Comparison of ENCODE assay signal across 2 cellular contexts in the genomic region with DNA sequence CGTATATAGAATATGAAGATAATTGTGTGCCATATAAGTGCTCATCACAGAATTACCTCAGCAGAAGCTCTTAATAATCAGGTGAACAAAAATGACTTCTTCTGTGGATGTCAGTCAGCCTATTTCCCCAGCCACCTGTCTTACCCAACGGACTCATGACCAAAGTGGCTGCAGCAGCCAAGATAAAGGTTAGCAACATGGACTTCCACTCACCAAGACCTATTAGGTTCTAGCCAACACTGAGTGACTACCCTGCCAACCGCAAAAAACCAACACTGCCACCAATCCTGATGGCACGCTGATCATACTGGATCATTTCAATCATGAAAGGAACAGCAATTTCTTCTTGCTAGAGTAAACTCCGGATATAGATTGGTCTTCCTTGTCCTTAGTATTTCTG.
TF ChIP-seq lines count a peak whose summit lies in the region.

No MANE protein-coding gene starts in this region.

TF ChIP-seq in liver, 16 proteins besides CTCF, POLR2A, EP300 and RAD21:
- peak in 1 of 2 donors; percentile 33 for TF ChIP-seq HNF4A (conservative IDR thresholded peaks at IDR 0.05)
- TF ChIP-seq, protein P1, sequence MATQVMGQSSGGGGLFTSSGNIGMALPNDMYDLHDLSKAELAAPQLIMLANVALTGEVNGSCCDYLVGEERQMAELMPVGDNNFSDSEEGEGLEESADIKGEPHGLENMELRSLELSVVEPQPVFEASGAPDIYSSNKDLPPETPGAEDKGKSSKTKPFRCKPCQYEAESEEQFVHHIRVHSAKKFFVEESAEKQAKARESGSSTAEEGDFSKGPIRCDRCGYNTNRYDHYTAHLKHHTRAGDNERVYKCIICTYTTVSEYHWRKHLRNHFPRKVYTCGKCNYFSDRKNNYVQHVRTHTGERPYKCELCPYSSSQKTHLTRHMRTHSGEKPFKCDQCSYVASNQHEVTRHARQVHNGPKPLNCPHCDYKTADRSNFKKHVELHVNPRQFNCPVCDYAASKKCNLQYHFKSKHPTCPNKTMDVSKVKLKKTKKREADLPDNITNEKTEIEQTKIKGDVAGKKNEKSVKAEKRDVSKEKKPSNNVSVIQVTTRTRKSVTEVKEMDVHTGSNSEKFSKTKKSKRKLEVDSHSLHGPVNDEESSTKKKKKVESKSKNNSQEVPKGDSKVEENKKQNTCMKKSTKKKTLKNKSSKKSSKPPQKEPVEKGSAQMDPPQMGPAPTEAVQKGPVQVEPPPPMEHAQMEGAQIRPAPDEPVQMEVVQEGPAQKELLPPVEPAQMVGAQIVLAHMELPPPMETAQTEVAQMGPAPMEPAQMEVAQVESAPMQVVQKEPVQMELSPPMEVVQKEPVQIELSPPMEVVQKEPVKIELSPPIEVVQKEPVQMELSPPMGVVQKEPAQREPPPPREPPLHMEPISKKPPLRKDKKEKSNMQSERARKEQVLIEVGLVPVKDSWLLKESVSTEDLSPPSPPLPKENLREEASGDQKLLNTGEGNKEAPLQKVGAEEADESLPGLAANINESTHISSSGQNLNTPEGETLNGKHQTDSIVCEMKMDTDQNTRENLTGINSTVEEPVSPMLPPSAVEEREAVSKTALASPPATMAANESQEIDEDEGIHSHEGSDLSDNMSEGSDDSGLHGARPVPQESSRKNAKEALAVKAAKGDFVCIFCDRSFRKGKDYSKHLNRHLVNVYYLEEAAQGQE (IDR thresholded peaks at IDR 0.05) = no peak

TF ChIP-seq in HepG2, 621 proteins besides CTCF, POLR2A, EP300 and RAD21:
- TF ChIP-seq THYN1 (CRISPR knock-in tag; IDR thresholded peaks at IDR 0.05; ENCODE audit: borderline replicate concordance, low read depth) (no peak), RBAK (CRISPR knock-in tag; IDR thresholded peaks at IDR 0.05) (no peak), PLRG1 (conservative IDR thresholded peaks at IDR 0.05) (no peak), HDAC2 (CRISPR knock-in tag; IDR thresholded peaks at IDR 0.05) (no peak), ZNF569 (CRISPR knock-in tag; IDR thresholded peaks at IDR 0.05; ENCODE audit: borderline replicate concordance) (no peak), NR2F2 (IDR thresholded peaks at IDR 0.05; ENCODE audit: borderline replicate concordance, low read depth) (no peak), ZNF263 (CRISPR knock-in tag; IDR thresholded peaks at IDR 0.05) (no peak), SYNCRIP (IDR thresholded peaks at IDR 0.05; ENCODE audit: insufficient read depth, low read depth, low read length) (no peak), ZNF317 (CRISPR knock-in tag; IDR thresholded peaks at IDR 0.05) (no peak), AKAP8 (CRISPR knock-in tag; IDR thresholded peaks at IDR 0.05) (no peak)
- TF ChIP-seq, protein P2, sequence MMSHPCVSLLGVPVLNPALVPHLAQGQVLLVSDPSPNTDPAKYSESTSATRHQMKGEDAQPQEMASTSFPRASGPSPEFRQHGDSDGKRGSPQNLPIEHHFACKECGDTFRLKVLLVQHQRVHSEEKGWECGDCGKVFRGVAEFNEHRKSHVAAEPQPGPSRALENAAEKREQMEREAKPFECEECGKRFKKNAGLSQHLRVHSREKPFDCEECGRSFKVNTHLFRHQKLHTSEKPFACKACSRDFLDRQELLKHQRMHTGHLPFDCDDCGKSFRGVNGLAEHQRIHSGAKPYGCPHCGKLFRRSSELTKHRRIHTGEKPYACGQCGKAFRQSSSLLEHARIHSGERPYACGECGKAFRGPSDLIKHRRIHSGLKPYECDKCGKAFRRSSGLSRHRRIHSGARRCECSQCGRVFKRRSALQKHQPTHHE (CRISPR knock-in tag; IDR thresholded peaks at IDR 0.05; ENCODE audit: borderline replicate concordance) = no peak
- TF ChIP-seq, protein P3, sequence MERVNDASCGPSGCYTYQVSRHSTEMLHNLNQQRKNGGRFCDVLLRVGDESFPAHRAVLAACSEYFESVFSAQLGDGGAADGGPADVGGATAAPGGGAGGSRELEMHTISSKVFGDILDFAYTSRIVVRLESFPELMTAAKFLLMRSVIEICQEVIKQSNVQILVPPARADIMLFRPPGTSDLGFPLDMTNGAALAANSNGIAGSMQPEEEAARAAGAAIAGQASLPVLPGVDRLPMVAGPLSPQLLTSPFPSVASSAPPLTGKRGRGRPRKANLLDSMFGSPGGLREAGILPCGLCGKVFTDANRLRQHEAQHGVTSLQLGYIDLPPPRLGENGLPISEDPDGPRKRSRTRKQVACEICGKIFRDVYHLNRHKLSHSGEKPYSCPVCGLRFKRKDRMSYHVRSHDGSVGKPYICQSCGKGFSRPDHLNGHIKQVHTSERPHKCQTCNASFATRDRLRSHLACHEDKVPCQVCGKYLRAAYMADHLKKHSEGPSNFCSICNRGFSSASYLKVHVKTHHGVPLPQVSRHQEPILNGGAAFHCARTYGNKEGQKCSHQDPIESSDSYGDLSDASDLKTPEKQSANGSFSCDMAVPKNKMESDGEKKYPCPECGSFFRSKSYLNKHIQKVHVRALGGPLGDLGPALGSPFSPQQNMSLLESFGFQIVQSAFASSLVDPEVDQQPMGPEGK (CRISPR knock-in tag; IDR thresholded peaks at IDR 0.05) = no peak
- TF ChIP-seq, protein P4, sequence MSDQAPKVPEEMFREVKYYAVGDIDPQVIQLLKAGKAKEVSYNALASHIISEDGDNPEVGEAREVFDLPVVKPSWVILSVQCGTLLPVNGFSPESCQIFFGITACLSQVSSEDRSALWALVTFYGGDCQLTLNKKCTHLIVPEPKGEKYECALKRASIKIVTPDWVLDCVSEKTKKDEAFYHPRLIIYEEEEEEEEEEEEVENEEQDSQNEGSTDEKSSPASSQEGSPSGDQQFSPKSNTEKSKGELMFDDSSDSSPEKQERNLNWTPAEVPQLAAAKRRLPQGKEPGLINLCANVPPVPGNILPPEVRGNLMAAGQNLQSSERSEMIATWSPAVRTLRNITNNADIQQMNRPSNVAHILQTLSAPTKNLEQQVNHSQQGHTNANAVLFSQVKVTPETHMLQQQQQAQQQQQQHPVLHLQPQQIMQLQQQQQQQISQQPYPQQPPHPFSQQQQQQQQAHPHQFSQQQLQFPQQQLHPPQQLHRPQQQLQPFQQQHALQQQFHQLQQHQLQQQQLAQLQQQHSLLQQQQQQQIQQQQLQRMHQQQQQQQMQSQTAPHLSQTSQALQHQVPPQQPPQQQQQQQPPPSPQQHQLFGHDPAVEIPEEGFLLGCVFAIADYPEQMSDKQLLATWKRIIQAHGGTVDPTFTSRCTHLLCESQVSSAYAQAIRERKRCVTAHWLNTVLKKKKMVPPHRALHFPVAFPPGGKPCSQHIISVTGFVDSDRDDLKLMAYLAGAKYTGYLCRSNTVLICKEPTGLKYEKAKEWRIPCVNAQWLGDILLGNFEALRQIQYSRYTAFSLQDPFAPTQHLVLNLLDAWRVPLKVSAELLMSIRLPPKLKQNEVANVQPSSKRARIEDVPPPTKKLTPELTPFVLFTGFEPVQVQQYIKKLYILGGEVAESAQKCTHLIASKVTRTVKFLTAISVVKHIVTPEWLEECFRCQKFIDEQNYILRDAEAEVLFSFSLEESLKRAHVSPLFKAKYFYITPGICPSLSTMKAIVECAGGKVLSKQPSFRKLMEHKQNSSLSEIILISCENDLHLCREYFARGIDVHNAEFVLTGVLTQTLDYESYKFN (CRISPR knock-in tag; conservative IDR thresholded peaks at IDR 0.05) = no peak
- TF ChIP-seq, protein P5, sequence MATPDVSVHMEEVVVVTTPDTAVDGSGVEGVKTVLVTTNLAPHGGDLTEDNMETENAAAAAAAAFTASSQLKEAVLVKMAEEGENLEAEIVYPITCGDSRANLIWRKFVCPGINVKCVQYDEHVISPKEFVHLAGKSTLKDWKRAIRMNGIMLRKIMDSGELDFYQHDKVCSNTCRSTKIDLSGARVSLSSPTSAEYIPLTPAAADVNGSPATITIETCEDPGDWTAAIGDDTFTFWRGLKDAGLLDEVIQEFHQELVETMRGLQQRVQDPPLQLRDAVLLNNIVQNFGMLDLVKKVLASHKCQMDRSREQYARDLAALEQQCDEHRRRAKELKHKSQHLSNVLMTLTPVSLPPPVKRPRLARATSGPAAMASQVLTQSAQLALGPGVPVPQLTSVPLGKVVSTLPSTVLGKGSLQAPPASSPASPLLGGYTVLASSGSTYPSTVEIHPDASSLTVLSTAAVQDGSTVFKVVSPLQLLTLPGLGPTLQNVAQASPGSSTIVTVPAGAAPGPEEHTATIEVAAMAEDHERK (CRISPR knock-in tag; IDR thresholded peaks at IDR 0.05; ENCODE audit: low read depth) = no peak
- TF ChIP-seq, protein P6, sequence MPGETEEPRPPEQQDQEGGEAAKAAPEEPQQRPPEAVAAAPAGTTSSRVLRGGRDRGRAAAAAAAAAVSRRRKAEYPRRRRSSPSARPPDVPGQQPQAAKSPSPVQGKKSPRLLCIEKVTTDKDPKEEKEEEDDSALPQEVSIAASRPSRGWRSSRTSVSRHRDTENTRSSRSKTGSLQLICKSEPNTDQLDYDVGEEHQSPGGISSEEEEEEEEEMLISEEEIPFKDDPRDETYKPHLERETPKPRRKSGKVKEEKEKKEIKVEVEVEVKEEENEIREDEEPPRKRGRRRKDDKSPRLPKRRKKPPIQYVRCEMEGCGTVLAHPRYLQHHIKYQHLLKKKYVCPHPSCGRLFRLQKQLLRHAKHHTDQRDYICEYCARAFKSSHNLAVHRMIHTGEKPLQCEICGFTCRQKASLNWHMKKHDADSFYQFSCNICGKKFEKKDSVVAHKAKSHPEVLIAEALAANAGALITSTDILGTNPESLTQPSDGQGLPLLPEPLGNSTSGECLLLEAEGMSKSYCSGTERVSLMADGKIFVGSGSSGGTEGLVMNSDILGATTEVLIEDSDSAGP (CRISPR knock-in tag; IDR thresholded peaks at IDR 0.05; ENCODE audit: borderline replicate concordance) = no peak
